In genomic region chr5:96788112-96788749, GRCh38 we compare ENCODE assay signal across 13 cellular contexts. TPM values are rescaled to one million over a fixed set of nuclear protein-coding genes. Genes with fewer than 3 reads are reported as not detected.
DNase-seq lines count a peak whose midpoint lies in the region.
"Had no signal": no experiment of that assay in that cellular context is flagged by ENCODE, and none has a peak within 500 bp of the region (broad histone marks: within the 10 kb centered on the region; RNA-seq: fewer than 3 reads in every experiment).

No MANE protein-coding gene starts in this region.

- H3K27me3 Mint-ChIP-seq in activated naive CD4-positive, alpha-beta T cell treated with anti-CD3 and anti-CD28 coated beads for 36 hours (ENCODE audit: low read depth) = no peaks in the 10 kb centered on the region
- no peaks in the 10 kb centered on the region for H3K27me3 Mint-ChIP-seq in activated naive CD8-positive, alpha-beta T cell treated with anti-CD3 and anti-CD28 coated beads for 36 hours
- H3K27me3 Mint-ChIP-seq: activated B cell treated with CpG ODN at 0.5 μM for 24 hours had no signal

- DNase-seq in activated naive CD4-positive, alpha-beta T cell treated with anti-CD3 and anti-CD28 coated beads for 36 hours = no peak
- DNase-seq in activated naive CD4-positive, alpha-beta T cell treated with Interleukin-2 at 50 U/mL for 16 hours = no peak
- no peak for DNase-seq in activated naive CD8-positive, alpha-beta T cell treated with anti-CD3 and anti-CD28 coated beads for 36 hours
- DNase-seq in kidney glomerular epithelial cell (lab: John Stamatoyannopoulos, UW) (peak; percentile 29), NCI-H2171 treated with DMSO at 0.1 percent for 48 hours (lab: John Stamatoyannopoulos, UW) (no peak), NCI-H187 (lab: John Stamatoyannopoulos, UW) (no peak), NCI-H774 (lab: John Stamatoyannopoulos, UW) (no peak)
- DNase-seq: activated B cell treated with CpG ODN at 0.5 μM for 24 hours; colonic mucosa; SJCRH30; stimulated activated CD8-positive, alpha-beta memory T cell treated with anti-CD3 and anti-CD28 coated beads, Interleukin-4, amount 100 ng/mL, for 48 hours had no signal

- H3K27ac ChIP-seq in subcutaneous abdominal adipose tissue (ENCODE audit: low read depth, low read length) = peak overlapping the region; percentile 43
- H3K27ac ChIP-seq: colonic mucosa, SJCRH30 had no signal

- no peaks in the 10 kb centered on the region for H3K9me3 ChIP-seq in subcutaneous abdominal adipose tissue (ENCODE audit: control insufficient read depth in 5 of 5, low read length in 5 of 5)
- H3K9me3 ChIP-seq: colonic mucosa, SJCRH30 had no signal

- no peaks in the 10 kb centered on the region for H3K9me3 Mint-ChIP-seq in activated naive CD4-positive, alpha-beta T cell treated with anti-CD3 and anti-CD28 coated beads for 36 hours
- no peaks in the 10 kb centered on the region for H3K9me3 Mint-ChIP-seq in activated naive CD8-positive, alpha-beta T cell treated with anti-CD3 and anti-CD28 coated beads for 36 hours
- H3K9me3 Mint-ChIP-seq: activated B cell treated with CpG ODN at 0.5 μM for 24 hours, GM23338 had no signal

- peaks cover 3% of the 10 kb centered on the region for H3K4me1 Mint-ChIP-seq in activated naive CD4-positive, alpha-beta T cell treated with anti-CD3 and anti-CD28 coated beads for 36 hours (ENCODE audit: low read depth)
- H3K4me1 Mint-ChIP-seq in activated naive CD8-positive, alpha-beta T cell treated with anti-CD3 and anti-CD28 coated beads for 36 hours = peaks cover 6% of the 10 kb centered on the region
- H3K4me1 Mint-ChIP-seq: activated B cell treated with CpG ODN at 0.5 μM for 24 hours had no signal

- intact Hi-C loops in activated naive CD4-positive, alpha-beta T cell treated with anti-CD3 and anti-CD28 coated beads for 36 hours (cut with micrococcal nuclease) = no loop called here

- H3K9ac ChIP-seq in subcutaneous abdominal adipose tissue (ENCODE audit: low read length in 5 of 5) = peak overlapping the region in 2 of 5 donors; percentile 16 to 23

- H3K27ac Mint-ChIP-seq in activated naive CD4-positive, alpha-beta T cell treated with anti-CD3 and anti-CD28 coated beads for 36 hours = peak overlapping the region; percentile 60
- peak overlapping the region; percentile 32 for H3K27ac Mint-ChIP-seq in activated naive CD8-positive, alpha-beta T cell treated with anti-CD3 and anti-CD28 coated beads for 36 hours
- H3K27ac Mint-ChIP-seq: activated B cell treated with CpG ODN at 0.5 μM for 24 hours, GM23338 had no signal

- H3K36me3 Mint-ChIP-seq in activated naive CD4-positive, alpha-beta T cell treated with anti-CD3 and anti-CD28 coated beads for 36 hours (ENCODE audit: low read depth) = peaks cover 42% of the 10 kb centered on the region
- peaks cover 25% of the 10 kb centered on the region for H3K36me3 Mint-ChIP-seq in activated naive CD8-positive, alpha-beta T cell treated with anti-CD3 and anti-CD28 coated beads for 36 hours

- H3K27me3 ChIP-seq in subcutaneous abdominal adipose tissue (ENCODE audit: control insufficient read depth in 5 of 5, insufficient read depth in 4 of 5, low read length in 5 of 5) = no peaks in the 10 kb centered on the region
- H3K27me3 ChIP-seq: colonic mucosa, SJCRH30 had no signal

- H3K4me1 ChIP-seq in subcutaneous abdominal adipose tissue (ENCODE audit: control insufficient read depth in 5 of 5, insufficient read depth in 5 of 5, low read length in 5 of 5) = peaks cover 0 to 5% (median 0%) of the 10 kb centered on the region in 5 donors
- H3K4me1 ChIP-seq: colonic mucosa, SJCRH30 had no signal

- H3K4me3 Mint-ChIP-seq in activated naive CD4-positive, alpha-beta T cell treated with anti-CD3 and anti-CD28 coated beads for 36 hours = no peak overlapping the region
- H3K4me3 Mint-ChIP-seq in activated naive CD8-positive, alpha-beta T cell treated with anti-CD3 and anti-CD28 coated beads for 36 hours = no peak overlapping the region
- H3K4me3 Mint-ChIP-seq: activated B cell treated with CpG ODN at 0.5 μM for 24 hours, GM23338 had no signal

- no peak overlapping the region for H3K4me3 ChIP-seq in subcutaneous abdominal adipose tissue (ENCODE audit: low read depth in 1 of 5, low read length in 5 of 5)
- H3K4me3 ChIP-seq: colonic mucosa, GM23338, SJCRH30 had no signal

- CTCF ChIA-PET in activated naive CD4-positive, alpha-beta T cell treated with anti-CD3 and anti-CD28 coated beads for 36 hours (lab: Charles Lee) = no interaction called here

- peaks cover 49 to 78% (median 60%) of the 10 kb centered on the region in 5 donors for H3K36me3 ChIP-seq in subcutaneous abdominal adipose tissue (ENCODE audit: control insufficient read depth in 5 of 5, insufficient read depth in 5 of 5, low read length in 5 of 5)

RNA-seq across cellular contexts. Expression of gene ERAP1, which starts 19.5 kb away (rescaled TPM):
- total RNA-seq in activated naive CD4-positive, alpha-beta T cell treated with anti-CD3 and anti-CD28 coated beads for 36 hours = 100 to 1,000 TPM; 119 to 126 TPM
- 100 to 1,000 TPM in 1 of 2 experiments, 10 to 100 TPM in 1; 92.1 to 101 TPM for total RNA-seq in activated naive CD8-positive, alpha-beta T cell treated with anti-CD3 and anti-CD28 coated beads for 36 hours
